12 cellular contexts compared by ENCODE assay signal in genomic region chr17:79793924-79794304, GRCh38. TPM values are rescaled to one million over a fixed set of nuclear protein-coding genes. Genes with fewer than 3 reads are reported as not detected.
DNase-seq lines count a peak whose midpoint lies in the region; ATAC-seq and TF ChIP-seq lines count a peak whose summit lies in the region.
"Had no signal": no experiment of that assay in that cellular context is flagged by ENCODE, and none has a peak within 500 bp of the region (broad histone marks: within the 10 kb centered on the region; RNA-seq: fewer than 3 reads in every experiment).

No MANE protein-coding gene starts in this region.

- TF ChIP-seq EP300 in neural cell (conservative IDR thresholded peaks at IDR 0.05; ENCODE audit: poor library complexity, severe bottlenecking) = no peak

- peaks cover 20% of the 10 kb centered on the region for H3K4me1 Mint-ChIP-seq in activated CD4-positive, alpha-beta T cell treated with anti-CD3 and anti-CD28 coated beads for 36 hours

- peak overlapping the region; percentile 53 for H3K14ac ChIP-seq in IMR-90 (replicated peaks; ENCODE audit: low read depth, low read length)

- H2BK120ac ChIP-seq in IMR-90 (ENCODE audit: low read depth, low read length) = peak overlapping the region; percentile 86

- no CpG with 5 or more reads among the region's 3 CpGs for WGBS in IMR-90 (ENCODE audit: extremely low coverage in 2 of 2, insufficient read length in 1 of 2), 2 experiments

- no peaks in the 10 kb centered on the region for H3K9me3 Mint-ChIP-seq in activated CD4-positive, alpha-beta T cell treated with anti-CD3 and anti-CD28 coated beads for 36 hours (ENCODE audit: low read depth)
- H3K9me3 Mint-ChIP-seq: stimulated activated memory B cell treated with anti-CD40 and anti-IgM and Interleukin-4, amounts not matched to agents 10 μg/mL and 1 μg/mL and 100 μg/mL, for 72 hours had no signal

- peak overlapping the region; percentile 90 for H2AFZ ChIP-seq in IMR-90 (replicated peaks; ENCODE audit: low read length, poor library complexity)
- no peak overlapping the region for H2AFZ ChIP-seq in neural cell (ENCODE audit: low read depth, low read length)

- H3K27me3 ChIP-seq in IMR-90 (ENCODE audit: control insufficient read depth, insufficient read depth, low read length) (peaks cover 41% of the 10 kb centered on the region), neural cell (ENCODE audit: insufficient read depth, low read depth, low read length) (peaks cover 67% of the 10 kb centered on the region), dorsolateral prefrontal cortex (peaks cover 14 to 72% (median 54%) of the 10 kb centered on the region in 45 donors)

- peak overlapping the region; percentile 76; the same call in 2 of the 3 replicates for H2BK15ac ChIP-seq in IMR-90 (ENCODE audit: low read depth, low read length)

- peaks cover 8 to 23% of the 10 kb centered on the region in 2 experiments; a peak in 2 of 4 replicates for H3K79me1 ChIP-seq in IMR-90 (ENCODE audit: low read depth in 1 of 2, low read length in 2 of 2)

- ATAC-seq in IMR-90 (ENCODE audit: low read depth) = peak; percentile 9
- ATAC-seq in activated CD4-positive, alpha-beta T cell treated with anti-CD3 and anti-CD28 coated beads for 36 hours = no peak
- ATAC-seq: stimulated activated memory B cell treated with anti-CD40 and anti-IgM and Interleukin-4, amounts not matched to agents 10 μg/mL and 1 μg/mL and 100 μg/mL, for 72 hours had no signal

- TF ChIP-seq CTCF in IMR-90 (conservative IDR thresholded peaks at IDR 0.05; ENCODE audit: low read depth, low read length) = no peak
- no peak for TF ChIP-seq CTCF in coronary artery (IDR thresholded peaks at IDR 0.05)
- TF ChIP-seq CTCF in neural cell (IDR thresholded peaks at IDR 0.05; ENCODE audit: poor library complexity, severe bottlenecking) = no peak
- TF ChIP-seq CTCF in dorsolateral prefrontal cortex (IDR thresholded peaks at IDR 0.05 in 54 of 56, conservative IDR thresholded peaks at IDR 0.05 in 2 of 56; ENCODE audit: low read depth in 1 of 56, partially characterized antibody in 56 of 56) = no peak

- no peak for TF ChIP-seq RAD21 in IMR-90 (IDR thresholded peaks at IDR 0.05; ENCODE audit: low read length)
- no peak for TF ChIP-seq RAD21 in neural cell (conservative IDR thresholded peaks at IDR 0.05)

- peaks cover 17% of the 10 kb centered on the region for H3K4me1 ChIP-seq in IMR-90 (ENCODE audit: control insufficient read depth, insufficient read depth, low read length)

- dilution Hi-C loops in IMR-90 (cut with HindIII; ENCODE audit: low sequenced_read_pairs, unreplicated experiment) = no loop called here

- H3K9me1 ChIP-seq in IMR-90 (ENCODE audit: insufficient read depth, low read length) = peaks cover 5% of the 10 kb centered on the region; the same call in 1 of the 2 replicates

- peak overlapping the region; percentile 91; the same call in 1 of the 2 replicates for H3K23ac ChIP-seq in IMR-90 (ENCODE audit: low read depth, low read length)

- BruUV-seq in IMR-90 (replicated peaks; lab: Mats Ljungman, UMichigan) = no TSS peak

- peak; percentile 36 for DNase-seq in Caki2 (ENCODE audit: low read depth)
- no peak for DNase-seq in IMR-90
- DNase-seq in coronary artery (ENCODE audit: low spot score) = no peak
- DNase-seq in stimulated activated CD4-positive, alpha-beta T cell treated with anti-CD3 and anti-CD28 coated beads, Interleukin-2, amount 100 ng/mL, for 48 hours = no peak
- DNase-seq in HuH-7 (ENCODE audit: low spot score) = no peak
- DNase-seq in activated CD4-positive, alpha-beta T cell treated with anti-CD3 and anti-CD28 coated beads for 36 hours = no peak
- no peak for DNase-seq in dorsolateral prefrontal cortex
- DNase-seq: activated T-cell treated with anti-CD3 and anti-CD28 coated beads, Interleukin-2, amount 50 U/mL, for 48 hours; NCI-H146; small intestine had no signal

- POLR2A ChIA-PET in IMR-90 (lab: Charles Lee; ENCODE audit: unreplicated experiment) = no interaction called here
- POLR2A ChIA-PET in activated CD4-positive, alpha-beta T cell treated with anti-CD3 and anti-CD28 coated beads for 36 hours (lab: Charles Lee) = no interaction called here

- in situ Hi-C loops in Caki2 (cut with HindIII; ENCODE audit: low pct_unique_long_range_greater_than_20kb, low sequenced_read_pairs) (no loop called here), IMR-90 (cut with MboI; ENCODE audit: low sequenced_read_pairs) (loop anchor here (5.0 kb wide), 1 partner anchor 193 kb away; no protein-coding TSS in a partner anchor)

- H3K36me3 Mint-ChIP-seq in activated CD4-positive, alpha-beta T cell treated with anti-CD3 and anti-CD28 coated beads for 36 hours (ENCODE audit: low read depth) = no peaks in the 10 kb centered on the region
- H3K36me3 Mint-ChIP-seq: stimulated activated memory B cell treated with anti-CD40 and anti-IgM and Interleukin-4, amounts not matched to agents 10 μg/mL and 1 μg/mL and 100 μg/mL, for 72 hours had no signal

- H2BK5ac ChIP-seq in IMR-90 (ENCODE audit: low read depth, low read length, poor library complexity, severe bottlenecking) = peak overlapping the region; percentile 95

- H3K27ac ChIP-seq in IMR-90 (ENCODE audit: insufficient read depth, low read length) = peak overlapping the region; percentile 90
- H3K27ac ChIP-seq in coronary artery = peak overlapping the region in 1 of 2 donors; percentile 67
- H3K27ac ChIP-seq in neural cell (ENCODE audit: low read length) = no peak overlapping the region
- no peak overlapping the region for H3K27ac ChIP-seq in dorsolateral prefrontal cortex

- peak overlapping the region; percentile 40; the same call in 1 of the 2 replicates for H3K4me3 ChIP-seq in IMR-90 (ENCODE audit: insufficient read depth, low read depth, low read length)
- H3K4me3 ChIP-seq in coronary artery = peak overlapping the region; percentile 69
- H3K4me3 ChIP-seq in neural cell (ENCODE audit: low read length) = peak overlapping the region; percentile 63
- H3K4me3 ChIP-seq in dorsolateral prefrontal cortex = no peak overlapping the region

- H3K36me3 ChIP-seq in IMR-90 (ENCODE audit: control insufficient read depth, insufficient read depth, low read length) = peaks cover 9% of the 10 kb centered on the region; the same call in 1 of the 2 replicates
- no peaks in the 10 kb centered on the region for H3K36me3 ChIP-seq in neural cell (ENCODE audit: insufficient read depth, low read length)

- peaks cover 7% of the 10 kb centered on the region for H3F3A ChIP-seq in neural cell (ENCODE audit: insufficient read depth, low read length, poor library complexity, severe bottlenecking)

- H4K91ac ChIP-seq in IMR-90 (ENCODE audit: insufficient read depth, low read depth, low read length) = peak overlapping the region; percentile 80

- H4K8ac ChIP-seq in IMR-90 (ENCODE audit: low read depth in 2 of 2, low read length in 2 of 2) = peak overlapping the region in 1 of 2 experiments; percentile 93; a peak in 2 of 4 replicates

- H2AK5ac ChIP-seq in IMR-90 (ENCODE audit: low read depth, low read length) = peak overlapping the region; percentile 71; the same call in 1 of the 2 replicates

- H3K9me2 ChIP-seq in neural cell (ENCODE audit: insufficient read depth, low read length) = no peaks in the 10 kb centered on the region

- H3K9me3 ChIP-seq in IMR-90 (ENCODE audit: control insufficient read depth, insufficient read depth, low read length) (no peaks in the 10 kb centered on the region; the same call in 1 of the 2 replicates), neural cell (ENCODE audit: low read length) (no peaks in the 10 kb centered on the region)

- H4K20me1 ChIP-seq in IMR-90 (ENCODE audit: insufficient read depth, low read length) = peaks cover 14% of the 10 kb centered on the region
- peaks cover 26% of the 10 kb centered on the region for H4K20me1 ChIP-seq in neural cell (ENCODE audit: insufficient read depth)

- H3K4ac ChIP-seq in IMR-90 (ENCODE audit: low read depth, low read length) = peak overlapping the region; percentile 91

- no peak for TF ChIP-seq POLR2A in IMR-90 (IDR thresholded peaks at IDR 0.05; ENCODE audit: low read depth, low read length)

- peak overlapping the region; percentile 25; the same call in 1 of the 2 replicates for H4K5ac ChIP-seq in IMR-90 (ENCODE audit: low read depth, low read length)

- intact Hi-C loops in IMR-90 (cut with micrococcal nuclease) = loop anchor here (1.0 to 2.0 kb wide), 2 partner anchors 45 to 199 kb away; partner anchors contain the start of gene CBX4
- intact Hi-C loops in activated CD4-positive, alpha-beta T cell treated with anti-CD3 and anti-CD28 coated beads for 36 hours (cut with DNase I, micrococcal nuclease) = loop anchor here in 1 of 2 experiments (5.0 kb wide), 1 partner anchor 123 kb away; no protein-coding TSS in a partner anchor
- intact Hi-C loops in dorsolateral prefrontal cortex (cut with DNase I) = loop anchor here (2.0 to 10.0 kb wide), 3 partner anchors 15 to 621 kb away; partner anchors contain the start of genes CBX2 (in 1 of the 2) and ENDOV (in 1 of the 2)

- peak overlapping the region; percentile 63 for H2BK20ac ChIP-seq in IMR-90 (ENCODE audit: low read depth, low read length)

- H3K4me3 Mint-ChIP-seq in activated CD4-positive, alpha-beta T cell treated with anti-CD3 and anti-CD28 coated beads for 36 hours = no peak overlapping the region
- H3K4me3 Mint-ChIP-seq: stimulated activated memory B cell treated with anti-CD40 and anti-IgM and Interleukin-4, amounts not matched to agents 10 μg/mL and 1 μg/mL and 100 μg/mL, for 72 hours had no signal

- H3K9ac ChIP-seq in IMR-90 (ENCODE audit: low read depth, low read length) (peak overlapping the region; percentile 60), neural cell (ENCODE audit: low read length) (peak overlapping the region; percentile 47)

- H3K79me2 ChIP-seq in neural cell (replicated peaks; ENCODE audit: insufficient read depth, low read length) = peaks cover 30% of the 10 kb centered on the region

- H3K4me2 ChIP-seq in IMR-90 (ENCODE audit: low read depth, low read length) (peak overlapping the region; percentile 86), neural cell (ENCODE audit: low read length) (peak overlapping the region; percentile 62)

- H3K18ac ChIP-seq in IMR-90 (ENCODE audit: low read depth, low read length) = peak overlapping the region; percentile 72

- H2AK9ac ChIP-seq in IMR-90 (replicated peaks; ENCODE audit: low read depth, low read length, poor library complexity) = peak overlapping the region; percentile 74

- H3K56ac ChIP-seq in IMR-90 (ENCODE audit: extremely low read depth, insufficient read depth, low read length) = peak overlapping the region; percentile 79; the same call in 1 of the 2 replicates

- CTCF ChIA-PET in IMR-90 (lab: Yijun Ruan, JAX) = interaction anchor here (1.1 to 1.2 kb wide), 2 partner anchors 17 to 46 kb away, joined by 3 to 5 read pairs; no protein-coding TSS in a partner anchor
- CTCF ChIA-PET in activated CD4-positive, alpha-beta T cell treated with anti-CD3 and anti-CD28 coated beads for 36 hours (lab: Charles Lee) = interaction anchor here (0.7 kb wide), 1 partner anchor 18 kb away, joined by 3 read pairs; no protein-coding TSS in a partner anchor

- no peak overlapping the region for H3K27ac Mint-ChIP-seq in activated CD4-positive, alpha-beta T cell treated with anti-CD3 and anti-CD28 coated beads for 36 hours
- H3K27ac Mint-ChIP-seq: stimulated activated memory B cell treated with anti-CD40 and anti-IgM and Interleukin-4, amounts not matched to agents 10 μg/mL and 1 μg/mL and 100 μg/mL, for 72 hours had no signal

- H3K27me3 Mint-ChIP-seq in activated CD4-positive, alpha-beta T cell treated with anti-CD3 and anti-CD28 coated beads for 36 hours = peaks cover 32% of the 10 kb centered on the region

RNA-seq across cellular contexts. Expression of gene CBX8, which starts 3.0 kb away (rescaled TPM):
- total RNA-seq in Caki2 (2014; rRNA removed; shearing (Covaris generic); ENCODE audit: low replicate concordance) = 19.8 and 22.8 TPM in 2 replicates
- 5.3 and 5.4 TPM in 2 replicates for total RNA-seq in IMR-90 (2012; rRNA removed)
- 2.4 and 3.2 TPM in 2 replicates for polyA plus RNA-seq in IMR-90 (2012; rRNA removed)
- polyA plus RNA-seq in IMR-90 (2012; cell fraction: cytosol; rRNA removed) = 0.49 and 1.0 TPM in 2 replicates
- polyA plus RNA-seq in IMR-90 (2012; cell fraction: nucleus; rRNA removed; ENCODE audit: low replicate concordance) = 1.4 and 2.6 TPM in 2 replicates
- polyA plus RNA-seq in neural cell = 15.4 and 27.6 TPM in 2 replicates
- 26.4 and 33.8 TPM in 2 replicates for polyA minus RNA-seq in neural cell
- total RNA-seq in activated CD4-positive, alpha-beta T cell treated with anti-CD3 and anti-CD28 coated beads for 36 hours = 1 to 10 TPM; 4.7 to 6.0 TPM
- 10 to 100 TPM in 2 of 120 experiments, 1 to 10 TPM in 118; 1.5 to 10.3 (median 5.0) TPM for total RNA-seq in dorsolateral prefrontal cortex

RNA-seq across cellular contexts. Expression of gene CBX2, which starts 16.0 kb away (rescaled TPM):
- total RNA-seq in Caki2 (2014; rRNA removed; shearing (Covaris generic); ENCODE audit: low replicate concordance) = 14.7 and 18.7 TPM in 2 replicates
- 2.0 and 2.2 TPM in 2 replicates for total RNA-seq in IMR-90 (2012; rRNA removed)
- polyA plus RNA-seq in IMR-90 (2012; rRNA removed) = 3.2 and 4.0 TPM in 2 replicates
- polyA plus RNA-seq in IMR-90 (2012; cell fraction: cytosol; rRNA removed) = 2.9 and 4.0 TPM in 2 replicates
- polyA plus RNA-seq in IMR-90 (2012; cell fraction: nucleus; rRNA removed; ENCODE audit: low replicate concordance) = 4.3 and 7.7 TPM in 2 replicates
- polyA plus RNA-seq in neural cell = 15.9 and 16.9 TPM in 2 replicates
- 27.1 and 28.5 TPM in 2 replicates for polyA minus RNA-seq in neural cell
- 1 to 10 TPM; 4.2 to 4.3 TPM for total RNA-seq in activated CD4-positive, alpha-beta T cell treated with anti-CD3 and anti-CD28 coated beads for 36 hours
- total RNA-seq in dorsolateral prefrontal cortex = 1 to 10 TPM in 103 of 120 experiments, under 1 TPM in 16, not detected in 1; 0.44 to 4.2 (median 1.8) TPM

RNA-seq across cellular contexts. Expression of gene CBX4, which starts 45.3 kb away (rescaled TPM):
- 15.0 and 21.6 TPM in 2 replicates for total RNA-seq in Caki2 (2014; rRNA removed; shearing (Covaris generic); ENCODE audit: low replicate concordance)
- 3.2 and 5.3 TPM in 2 replicates for total RNA-seq in IMR-90 (2012; rRNA removed)
- 9.4 and 12.9 TPM in 2 replicates for polyA plus RNA-seq in IMR-90 (2012; rRNA removed)
- 13.2 and 18.5 TPM in 2 replicates for polyA plus RNA-seq in IMR-90 (2012; cell fraction: cytosol; rRNA removed)
- polyA plus RNA-seq in IMR-90 (2012; cell fraction: nucleus; rRNA removed; ENCODE audit: low replicate concordance) = 21.8 and 29.2 TPM in 2 replicates
- polyA plus RNA-seq in neural cell = 31.9 and 34.6 TPM in 2 replicates
- 43.3 and 45.8 TPM in 2 replicates for polyA minus RNA-seq in neural cell
- total RNA-seq in activated CD4-positive, alpha-beta T cell treated with anti-CD3 and anti-CD28 coated beads for 36 hours = 10 to 100 TPM; 14.9 to 18.5 TPM
- 10 to 100 TPM; 26.4 to 54.9 (median 35.9) TPM for total RNA-seq in dorsolateral prefrontal cortex

Comparison
In these comparisons a context has a peak if more than half of its experiments do, and no peak if none do; other contexts are left out.
1. H3K4me3 ChIP-seq: peak in IMR-90 (single experiment), coronary artery (single experiment) and neural cell (single experiment); none in dorsolateral prefrontal cortex (0 of 59).